Comparison of ENCODE assay signal across 1 cellular context in the genomic region with DNA sequence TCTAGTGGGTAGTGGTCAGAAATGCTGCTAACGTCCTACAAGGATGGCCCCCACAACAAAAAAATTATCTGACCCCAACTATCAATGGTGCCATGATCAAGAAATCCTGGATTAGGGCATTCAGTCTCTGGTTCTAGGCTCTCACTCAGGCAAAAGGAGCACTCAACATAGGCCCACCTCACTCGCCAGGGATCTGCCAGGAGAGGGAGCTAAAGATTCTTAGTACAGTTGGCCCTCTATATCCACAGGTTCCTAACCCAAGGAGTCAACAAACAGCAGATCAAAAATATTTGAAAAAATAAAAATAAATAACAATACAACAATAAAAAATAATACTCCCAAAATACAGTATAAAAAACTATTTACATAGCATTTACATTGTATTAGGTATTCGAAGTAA.
TF ChIP-seq lines count a peak whose summit lies in the region.

No MANE protein-coding gene starts in this region.

TF ChIP-seq in HepG2, 621 proteins besides CTCF, POLR2A, EP300 and RAD21:
- TF ChIP-seq XRCC5 (optimal IDR thresholded peaks at IDR 0.05; ENCODE audit: low read length): peak; percentile 61
- TF ChIP-seq STAG1 (CRISPR knock-in tag; IDR thresholded peaks at IDR 0.05): peak; percentile 81
- TF ChIP-seq CHD2 (IDR thresholded peaks at IDR 0.05; ENCODE audit: low read depth, low read length): no peak
- TF ChIP-seq SMC3 (IDR thresholded peaks at IDR 0.05; ENCODE audit: low read length): peak; percentile 78
- TF ChIP-seq ZNF335 (CRISPR knock-in tag; IDR thresholded peaks at IDR 0.05): peak; percentile 79; the same call in 1 of the 2 replicates
- no peak for TF ChIP-seq ZNF383 (CRISPR knock-in tag; IDR thresholded peaks at IDR 0.05; ENCODE audit: borderline replicate concordance)
- no peak for TF ChIP-seq ZBTB7A (CRISPR knock-in tag; IDR thresholded peaks at IDR 0.05)
- peak; percentile 57; the same call in 1 of the 2 replicates for TF ChIP-seq ZNF263 (CRISPR knock-in tag; IDR thresholded peaks at IDR 0.05)
- no peak for TF ChIP-seq ZNF782 (CRISPR knock-in tag; IDR thresholded peaks at IDR 0.05; ENCODE audit: borderline replicate concordance)
- peak; percentile 28; the same call in 1 of the 2 replicates for TF ChIP-seq ZFX (CRISPR knock-in tag; IDR thresholded peaks at IDR 0.05; ENCODE audit: low read depth)
